In the genomic region with DNA sequence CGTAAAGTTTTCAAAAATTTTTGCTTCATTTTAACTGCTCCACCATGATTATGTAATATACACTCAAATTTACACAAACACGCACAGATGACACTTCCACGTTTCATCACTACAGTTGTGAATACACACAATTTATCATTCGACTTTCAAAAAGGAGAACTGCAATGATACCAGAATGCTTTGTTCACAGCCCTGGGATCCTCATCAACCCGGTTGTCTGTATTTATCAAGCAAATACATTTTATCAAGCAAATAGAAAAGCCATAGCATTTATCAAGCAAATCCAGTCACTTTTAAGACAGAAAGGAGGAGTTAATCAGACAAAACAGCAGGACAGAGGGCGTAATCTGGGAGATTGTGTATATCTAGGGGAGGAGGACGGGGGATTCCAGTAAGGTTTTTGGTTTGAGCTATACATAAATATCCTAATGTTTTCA, we compare ENCODE assay signal across 9 cellular contexts.
A peak's percentile ranks its signal among the peaks of the same experiment; 100 is the strongest.
DNase-seq lines count a peak whose midpoint lies in the region; ATAC-seq and TF ChIP-seq lines count a peak whose summit lies in the region.
"Had no signal": no experiment of that assay in that cellular context is flagged by ENCODE, and none has a peak within 500 bp of the region (broad histone marks: within the 10 kb centered on the region; RNA-seq: fewer than 3 reads in every experiment).

No MANE protein-coding gene starts in this region.

- peaks cover 33% of the 10 kb centered on the region for H3K4me1 Mint-ChIP-seq in activated naive CD4-positive, alpha-beta T cell treated with anti-CD3 and anti-CD28 coated beads, Interleukin-2, amount 50 U/mL, for 24 hours
- peaks cover 17 to 33% of the 10 kb centered on the region in 2 donors for H3K4me1 Mint-ChIP-seq in stimulated activated naive B cell treated with anti-CD40 and anti-IgM and Interleukin-4, amounts not matched to agents 10 μg/mL and 1 μg/mL and 100 μg/mL, for 72 hours

- no peak for DNase-seq in activated naive CD4-positive, alpha-beta T cell treated with anti-CD3 and anti-CD28 coated beads, Interleukin-2, amount 50 U/mL, for 16 hours
- DNase-seq in SKM-1 (lab: John Stamatoyannopoulos, UW; ENCODE audit: unreplicated experiment): peak; percentile 19
- no peak for DNase-seq in epithelial cell of esophagus (ENCODE audit: low read depth)
- DNase-seq in stimulated activated naive B cell treated with anti-CD40 and anti-IgM and Interleukin-4, amounts not matched to agents 10 μg/mL and 1 μg/mL and 100 μg/mL, for 72 hours: no peak
- DNase-seq in stimulated activated CD8-positive, alpha-beta memory T cell treated with anti-CD3 and anti-CD28 coated beads, Interleukin-4, amount 100 ng/mL, for 48 hours: no peak
- no peak for DNase-seq in NCI-H187 treated with DMSO at 0.1 percent for 48 hours (lab: John Stamatoyannopoulos, UW)
- no peak for DNase-seq in substantia nigra (lab: John Stamatoyannopoulos, UW)
- DNase-seq: NCI-H510A had no signal

- H3K36me3 Mint-ChIP-seq in activated naive CD4-positive, alpha-beta T cell treated with anti-CD3 and anti-CD28 coated beads, Interleukin-2, amount 50 U/mL, for 24 hours: no peaks in the 10 kb centered on the region
- H3K36me3 Mint-ChIP-seq in stimulated activated naive B cell treated with anti-CD40 and anti-IgM and Interleukin-4, amounts not matched to agents 10 μg/mL and 1 μg/mL and 100 μg/mL, for 72 hours: peaks cover 2 to 9% of the 10 kb centered on the region in 2 donors

- TF ChIP-seq CTCF in epithelial cell of esophagus (IDR thresholded peaks at IDR 0.05; ENCODE audit: insufficient read depth, low read depth, low read length, missing control alignments): no peak

- peak overlapping the region; percentile 81 for H3K4me3 Mint-ChIP-seq in activated naive CD4-positive, alpha-beta T cell treated with anti-CD3 and anti-CD28 coated beads, Interleukin-2, amount 50 U/mL, for 24 hours
- H3K4me3 Mint-ChIP-seq in stimulated activated naive B cell treated with anti-CD40 and anti-IgM and Interleukin-4, amounts not matched to agents 10 μg/mL and 1 μg/mL and 100 μg/mL, for 72 hours: peak overlapping the region in 1 of 2 donors; percentile 36

- H3K4me3 ChIP-seq in epithelial cell of esophagus (ENCODE audit: low read length): peak overlapping the region; percentile 48

- H3K27ac Mint-ChIP-seq in activated naive CD4-positive, alpha-beta T cell treated with anti-CD3 and anti-CD28 coated beads, Interleukin-2, amount 50 U/mL, for 24 hours: peak overlapping the region; percentile 96
- peak overlapping the region; percentile 96 for H3K27ac Mint-ChIP-seq in stimulated activated naive B cell treated with anti-CD40 and anti-IgM and Interleukin-4, amounts not matched to agents 10 μg/mL and 1 μg/mL and 100 μg/mL, for 72 hours

- no peak overlapping the region for H3K27ac ChIP-seq in substantia nigra (ENCODE audit: low read depth, low read length, poor library complexity, severe bottlenecking)

- ATAC-seq in stimulated activated naive B cell treated with anti-CD40 and anti-IgM and Interleukin-4, amounts not matched to agents 10 μg/mL and 1 μg/mL and 100 μg/mL, for 72 hours (replicated peaks): no peak

- no peaks in the 10 kb centered on the region for H3K27me3 Mint-ChIP-seq in activated naive CD4-positive, alpha-beta T cell treated with anti-CD3 and anti-CD28 coated beads, Interleukin-2, amount 50 U/mL, for 24 hours
- peaks cover 4 to 42% of the 10 kb centered on the region in 2 donors for H3K27me3 Mint-ChIP-seq in stimulated activated naive B cell treated with anti-CD40 and anti-IgM and Interleukin-4, amounts not matched to agents 10 μg/mL and 1 μg/mL and 100 μg/mL, for 72 hours

- H3K9me3 Mint-ChIP-seq in activated naive CD4-positive, alpha-beta T cell treated with anti-CD3 and anti-CD28 coated beads, Interleukin-2, amount 50 U/mL, for 24 hours: no peaks in the 10 kb centered on the region
- peaks cover 10 to 12% of the 10 kb centered on the region in 2 donors for H3K9me3 Mint-ChIP-seq in stimulated activated naive B cell treated with anti-CD40 and anti-IgM and Interleukin-4, amounts not matched to agents 10 μg/mL and 1 μg/mL and 100 μg/mL, for 72 hours
